1 cellular context compared by ENCODE assay signal in the genomic region with DNA sequence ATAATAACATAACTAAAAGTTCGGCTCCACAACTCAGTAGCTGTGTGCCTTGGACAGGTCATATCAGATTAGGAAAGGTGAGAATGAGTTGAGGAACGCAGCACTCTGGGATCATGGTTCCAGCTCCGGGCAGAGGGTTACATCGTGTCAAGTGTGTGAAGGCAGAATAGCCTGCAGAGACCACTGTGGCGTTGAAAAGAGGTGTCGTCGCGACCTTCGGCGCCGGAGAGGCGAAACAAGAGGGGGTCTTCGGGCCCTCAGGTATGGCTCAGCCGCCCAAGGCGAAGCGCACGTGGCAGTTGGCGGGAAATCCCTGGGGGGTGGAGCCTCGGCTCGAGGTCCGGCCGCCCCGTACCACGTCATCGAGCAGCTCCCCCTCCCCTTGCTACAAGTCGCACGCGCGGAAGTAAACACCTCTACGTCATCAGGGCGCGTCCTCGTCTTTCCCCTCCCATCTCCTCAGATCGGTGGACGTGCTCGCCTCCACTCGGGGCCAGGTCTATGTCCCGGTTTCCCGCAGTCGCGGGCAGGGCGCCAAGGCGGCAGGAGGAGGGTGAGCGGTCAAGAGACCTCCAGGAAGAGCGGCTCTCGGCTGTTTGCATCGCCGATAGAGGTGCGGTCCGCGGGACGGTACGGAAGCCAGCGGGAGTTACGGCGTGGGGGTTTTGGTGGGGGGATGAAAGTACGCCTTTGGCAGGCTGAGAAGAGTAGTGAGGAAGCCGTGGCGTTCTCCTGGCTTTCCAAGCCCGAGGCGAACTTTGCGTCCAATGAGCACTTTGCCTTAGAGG.
TF ChIP-seq lines count a peak whose summit lies in the region.

A gene with protein sequence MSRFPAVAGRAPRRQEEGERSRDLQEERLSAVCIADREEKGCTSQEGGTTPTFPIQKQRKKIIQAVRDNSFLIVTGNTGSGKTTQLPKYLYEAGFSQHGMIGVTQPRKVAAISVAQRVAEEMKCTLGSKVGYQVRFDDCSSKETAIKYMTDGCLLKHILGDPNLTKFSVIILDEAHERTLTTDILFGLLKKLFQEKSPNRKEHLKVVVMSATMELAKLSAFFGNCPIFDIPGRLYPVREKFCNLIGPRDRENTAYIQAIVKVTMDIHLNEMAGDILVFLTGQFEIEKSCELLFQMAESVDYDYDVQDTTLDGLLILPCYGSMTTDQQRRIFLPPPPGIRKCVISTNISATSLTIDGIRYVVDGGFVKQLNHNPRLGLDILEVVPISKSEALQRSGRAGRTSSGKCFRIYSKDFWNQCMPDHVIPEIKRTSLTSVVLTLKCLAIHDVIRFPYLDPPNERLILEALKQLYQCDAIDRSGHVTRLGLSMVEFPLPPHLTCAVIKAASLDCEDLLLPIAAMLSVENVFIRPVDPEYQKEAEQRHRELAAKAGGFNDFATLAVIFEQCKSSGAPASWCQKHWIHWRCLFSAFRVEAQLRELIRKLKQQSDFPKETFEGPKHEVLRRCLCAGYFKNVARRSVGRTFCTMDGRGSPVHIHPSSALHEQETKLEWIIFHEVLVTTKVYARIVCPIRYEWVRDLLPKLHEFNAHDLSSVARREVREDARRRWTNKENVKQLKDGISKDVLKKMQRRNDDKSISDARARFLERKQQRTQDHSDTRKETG (plus strand): TSS at position 440 of the 788 bp plus-strand sequence. CDS start 62 bp downstream, at position 502.

TF ChIP-seq in K562, 482 proteins besides CTCF, POLR2A, EP300 and RAD21 (continued from another document and continues in another):
- no peak for TF ChIP-seq SREBF1 (IDR thresholded peaks at IDR 0.05; ENCODE audit: borderline replicate concordance, low read depth, low read length)
- TF ChIP-seq RBFOX2 (IDR thresholded peaks at IDR 0.05; ENCODE audit: low read depth, low read length) = peak; percentile 83
- TF ChIP-seq, protein P1, sequence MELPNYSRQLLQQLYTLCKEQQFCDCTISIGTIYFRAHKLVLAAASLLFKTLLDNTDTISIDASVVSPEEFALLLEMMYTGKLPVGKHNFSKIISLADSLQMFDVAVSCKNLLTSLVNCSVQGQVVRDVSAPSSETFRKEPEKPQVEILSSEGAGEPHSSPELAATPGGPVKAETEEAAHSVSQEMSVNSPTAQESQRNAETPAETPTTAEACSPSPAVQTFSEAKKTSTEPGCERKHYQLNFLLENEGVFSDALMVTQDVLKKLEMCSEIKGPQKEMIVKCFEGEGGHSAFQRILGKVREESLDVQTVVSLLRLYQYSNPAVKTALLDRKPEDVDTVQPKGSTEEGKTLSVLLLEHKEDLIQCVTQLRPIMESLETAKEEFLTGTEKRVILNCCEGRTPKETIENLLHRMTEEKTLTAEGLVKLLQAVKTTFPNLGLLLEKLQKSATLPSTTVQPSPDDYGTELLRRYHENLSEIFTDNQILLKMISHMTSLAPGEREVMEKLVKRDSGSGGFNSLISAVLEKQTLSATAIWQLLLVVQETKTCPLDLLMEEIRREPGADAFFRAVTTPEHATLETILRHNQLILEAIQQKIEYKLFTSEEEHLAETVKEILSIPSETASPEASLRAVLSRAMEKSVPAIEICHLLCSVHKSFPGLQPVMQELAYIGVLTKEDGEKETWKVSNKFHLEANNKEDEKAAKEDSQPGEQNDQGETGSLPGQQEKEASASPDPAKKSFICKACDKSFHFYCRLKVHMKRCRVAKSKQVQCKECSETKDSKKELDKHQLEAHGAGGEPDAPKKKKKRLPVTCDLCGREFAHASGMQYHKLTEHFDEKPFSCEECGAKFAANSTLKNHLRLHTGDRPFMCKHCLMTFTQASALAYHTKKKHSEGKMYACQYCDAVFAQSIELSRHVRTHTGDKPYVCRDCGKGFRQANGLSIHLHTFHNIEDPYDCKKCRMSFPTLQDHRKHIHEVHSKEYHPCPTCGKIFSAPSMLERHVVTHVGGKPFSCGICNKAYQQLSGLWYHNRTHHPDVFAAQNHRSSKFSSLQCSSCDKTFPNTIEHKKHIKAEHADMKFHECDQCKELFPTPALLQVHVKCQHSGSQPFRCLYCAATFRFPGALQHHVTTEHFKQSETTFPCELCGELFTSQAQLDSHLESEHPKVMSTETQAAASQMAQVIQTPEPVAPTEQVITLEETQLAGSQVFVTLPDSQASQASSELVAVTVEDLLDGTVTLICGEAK (IDR thresholded peaks at IDR 0.05) = peak; percentile 66; the same call in 1 of the 2 replicates
- TF ChIP-seq, protein P1 (CRISPR knock-in tag; IDR thresholded peaks at IDR 0.05) = peak; percentile 83
- peak; percentile 82 for TF ChIP-seq NFIC (IDR thresholded peaks at IDR 0.05)
- peak; percentile 59; the same call in 1 of the 2 replicates for TF ChIP-seq ZNF586 (CRISPR knock-in tag; conservative IDR thresholded peaks at IDR 0.05)
- 0 out of 2 replicates have a peak, but pooled peaks have one; percentile 74 for TF ChIP-seq CAMTA2 (CRISPR knock-in tag; conservative IDR thresholded peaks at IDR 0.05)
- TF ChIP-seq, protein P2, sequence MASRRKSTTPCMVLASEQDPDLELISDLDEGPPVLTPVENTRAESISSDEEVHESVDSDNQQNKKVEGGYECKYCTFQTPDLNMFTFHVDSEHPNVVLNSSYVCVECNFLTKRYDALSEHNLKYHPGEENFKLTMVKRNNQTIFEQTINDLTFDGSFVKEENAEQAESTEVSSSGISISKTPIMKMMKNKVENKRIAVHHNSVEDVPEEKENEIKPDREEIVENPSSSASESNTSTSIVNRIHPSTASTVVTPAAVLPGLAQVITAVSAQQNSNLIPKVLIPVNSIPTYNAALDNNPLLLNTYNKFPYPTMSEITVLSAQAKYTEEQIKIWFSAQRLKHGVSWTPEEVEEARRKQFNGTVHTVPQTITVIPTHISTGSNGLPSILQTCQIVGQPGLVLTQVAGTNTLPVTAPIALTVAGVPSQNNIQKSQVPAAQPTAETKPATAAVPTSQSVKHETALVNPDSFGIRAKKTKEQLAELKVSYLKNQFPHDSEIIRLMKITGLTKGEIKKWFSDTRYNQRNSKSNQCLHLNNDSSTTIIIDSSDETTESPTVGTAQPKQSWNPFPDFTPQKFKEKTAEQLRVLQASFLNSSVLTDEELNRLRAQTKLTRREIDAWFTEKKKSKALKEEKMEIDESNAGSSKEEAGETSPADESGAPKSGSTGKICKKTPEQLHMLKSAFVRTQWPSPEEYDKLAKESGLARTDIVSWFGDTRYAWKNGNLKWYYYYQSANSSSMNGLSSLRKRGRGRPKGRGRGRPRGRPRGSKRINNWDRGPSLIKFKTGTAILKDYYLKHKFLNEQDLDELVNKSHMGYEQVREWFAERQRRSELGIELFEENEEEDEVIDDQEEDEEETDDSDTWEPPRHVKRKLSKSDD (conservative IDR thresholded peaks at IDR 0.05; ENCODE audit: low read length) = no peak
- TF ChIP-seq NRF1 (conservative IDR thresholded peaks at IDR 0.05 in 1 of 2, IDR thresholded peaks at IDR 0.05 in 1 of 2) = peak; percentile 29 to 46; a peak in 3 of 4 replicates
- TF ChIP-seq RBM17 (IDR thresholded peaks at IDR 0.05; ENCODE audit: borderline replicate concordance, low read depth, low read length) = no peak
- peak; percentile 25; the same call in 1 of the 2 replicates for TF ChIP-seq CHD2 (IDR thresholded peaks at IDR 0.05; ENCODE audit: low read depth, low read length)
- TF ChIP-seq, protein P3, sequence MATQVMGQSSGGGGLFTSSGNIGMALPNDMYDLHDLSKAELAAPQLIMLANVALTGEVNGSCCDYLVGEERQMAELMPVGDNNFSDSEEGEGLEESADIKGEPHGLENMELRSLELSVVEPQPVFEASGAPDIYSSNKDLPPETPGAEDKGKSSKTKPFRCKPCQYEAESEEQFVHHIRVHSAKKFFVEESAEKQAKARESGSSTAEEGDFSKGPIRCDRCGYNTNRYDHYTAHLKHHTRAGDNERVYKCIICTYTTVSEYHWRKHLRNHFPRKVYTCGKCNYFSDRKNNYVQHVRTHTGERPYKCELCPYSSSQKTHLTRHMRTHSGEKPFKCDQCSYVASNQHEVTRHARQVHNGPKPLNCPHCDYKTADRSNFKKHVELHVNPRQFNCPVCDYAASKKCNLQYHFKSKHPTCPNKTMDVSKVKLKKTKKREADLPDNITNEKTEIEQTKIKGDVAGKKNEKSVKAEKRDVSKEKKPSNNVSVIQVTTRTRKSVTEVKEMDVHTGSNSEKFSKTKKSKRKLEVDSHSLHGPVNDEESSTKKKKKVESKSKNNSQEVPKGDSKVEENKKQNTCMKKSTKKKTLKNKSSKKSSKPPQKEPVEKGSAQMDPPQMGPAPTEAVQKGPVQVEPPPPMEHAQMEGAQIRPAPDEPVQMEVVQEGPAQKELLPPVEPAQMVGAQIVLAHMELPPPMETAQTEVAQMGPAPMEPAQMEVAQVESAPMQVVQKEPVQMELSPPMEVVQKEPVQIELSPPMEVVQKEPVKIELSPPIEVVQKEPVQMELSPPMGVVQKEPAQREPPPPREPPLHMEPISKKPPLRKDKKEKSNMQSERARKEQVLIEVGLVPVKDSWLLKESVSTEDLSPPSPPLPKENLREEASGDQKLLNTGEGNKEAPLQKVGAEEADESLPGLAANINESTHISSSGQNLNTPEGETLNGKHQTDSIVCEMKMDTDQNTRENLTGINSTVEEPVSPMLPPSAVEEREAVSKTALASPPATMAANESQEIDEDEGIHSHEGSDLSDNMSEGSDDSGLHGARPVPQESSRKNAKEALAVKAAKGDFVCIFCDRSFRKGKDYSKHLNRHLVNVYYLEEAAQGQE (CRISPR knock-in tag; IDR thresholded peaks at IDR 0.05; ENCODE audit: low read depth) = peak; percentile 72; the same call in 1 of the 2 replicates
- peak; percentile 70 for TF ChIP-seq ZNF239 (CRISPR knock-in tag; IDR thresholded peaks at IDR 0.05)
- TF ChIP-seq, protein P4, sequence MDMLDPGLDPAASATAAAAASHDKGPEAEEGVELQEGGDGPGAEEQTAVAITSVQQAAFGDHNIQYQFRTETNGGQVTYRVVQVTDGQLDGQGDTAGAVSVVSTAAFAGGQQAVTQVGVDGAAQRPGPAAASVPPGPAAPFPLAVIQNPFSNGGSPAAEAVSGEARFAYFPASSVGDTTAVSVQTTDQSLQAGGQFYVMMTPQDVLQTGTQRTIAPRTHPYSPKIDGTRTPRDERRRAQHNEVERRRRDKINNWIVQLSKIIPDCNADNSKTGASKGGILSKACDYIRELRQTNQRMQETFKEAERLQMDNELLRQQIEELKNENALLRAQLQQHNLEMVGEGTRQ (CRISPR knock-in tag; IDR thresholded peaks at IDR 0.05) = peak; percentile 22; the same call in 1 of the 2 replicates
- TF ChIP-seq, protein P5, sequence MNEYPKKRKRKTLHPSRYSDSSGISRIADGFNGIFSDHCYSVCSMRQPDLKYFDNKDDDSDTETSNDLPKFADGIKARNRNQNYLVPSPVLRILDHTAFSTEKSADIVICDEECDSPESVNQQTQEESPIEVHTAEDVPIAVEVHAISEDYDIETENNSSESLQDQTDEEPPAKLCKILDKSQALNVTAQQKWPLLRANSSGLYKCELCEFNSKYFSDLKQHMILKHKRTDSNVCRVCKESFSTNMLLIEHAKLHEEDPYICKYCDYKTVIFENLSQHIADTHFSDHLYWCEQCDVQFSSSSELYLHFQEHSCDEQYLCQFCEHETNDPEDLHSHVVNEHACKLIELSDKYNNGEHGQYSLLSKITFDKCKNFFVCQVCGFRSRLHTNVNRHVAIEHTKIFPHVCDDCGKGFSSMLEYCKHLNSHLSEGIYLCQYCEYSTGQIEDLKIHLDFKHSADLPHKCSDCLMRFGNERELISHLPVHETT (CRISPR knock-in tag; conservative IDR thresholded peaks at IDR 0.05 in 1 of 2, IDR thresholded peaks at IDR 0.05 in 1 of 2) = peak in 1 of 2 experiments; percentile 93; a peak in 2 of 4 replicates
- no peak for TF ChIP-seq ZC3H8 (IDR thresholded peaks at IDR 0.05)
- TF ChIP-seq JUND (IDR thresholded peaks at IDR 0.05; ENCODE audit: borderline replicate concordance, low read depth, low read length) = peak; percentile 82
- TF ChIP-seq JUND (tag; IDR thresholded peaks at IDR 0.05; ENCODE audit: borderline replicate concordance, low read depth, low read length) = peak; percentile 89; the same call in 2 of the 3 replicates
- TF ChIP-seq, protein P6, sequence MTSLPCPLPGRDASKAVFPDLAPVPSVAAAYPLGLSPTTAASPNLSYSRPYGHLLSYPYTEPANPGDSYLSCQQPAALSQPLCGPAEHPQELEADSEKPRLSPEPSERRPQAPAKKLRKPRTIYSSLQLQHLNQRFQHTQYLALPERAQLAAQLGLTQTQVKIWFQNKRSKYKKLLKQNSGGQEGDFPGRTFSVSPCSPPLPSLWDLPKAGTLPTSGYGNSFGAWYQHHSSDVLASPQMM (CRISPR knock-in tag; IDR thresholded peaks at IDR 0.05) = no peak
- TF ChIP-seq NR1H2 (CRISPR knock-in tag; IDR thresholded peaks at IDR 0.05) = peak; percentile 95
- 0 out of 2 replicates have a peak, but pooled peaks have one; percentile 49 for TF ChIP-seq DDX20 (tag; IDR thresholded peaks at IDR 0.05; ENCODE audit: low read depth)
- peak in 1 of 2 experiments; percentile 80 for TF ChIP-seq ARNT (IDR thresholded peaks at IDR 0.05)
- peak in 1 of 2 experiments; percentile 75; a peak in 2 of 4 replicates for TF ChIP-seq CSDE1 (IDR thresholded peaks at IDR 0.05)
- no peak for TF ChIP-seq MCM5 (IDR thresholded peaks at IDR 0.05; ENCODE audit: low read depth)
